In genomic region chr13:29021717-29022116, GRCh38 we compare ENCODE assay signal across 15 cellular contexts.
A peak's percentile ranks its signal among the peaks of the same experiment; 100 is the strongest.
DNase-seq lines count a peak whose midpoint lies in the region; ATAC-seq and TF ChIP-seq lines count a peak whose summit lies in the region.
"Had no signal": no experiment of that assay in that cellular context is flagged by ENCODE, and none has a peak within 500 bp of the region (broad histone marks: within the 10 kb centered on the region; RNA-seq: fewer than 3 reads in every experiment).

No MANE protein-coding gene starts in this region.

- CTCF ChIA-PET in WTC11 (lab: Charles Lee) = no interaction called here

- POLR2A ChIA-PET in WTC11 (lab: Charles Lee) = no interaction called here

- peaks cover 7% of the 10 kb centered on the region for H3K9me3 Mint-ChIP-seq in WTC11
- H3K9me3 Mint-ChIP-seq: CD4-positive, alpha-beta T cell had no signal

- no peaks in the 10 kb centered on the region for H3K27me3 Mint-ChIP-seq in WTC11 (ENCODE audit: low read depth)
- H3K27me3 Mint-ChIP-seq: CD4-positive, alpha-beta T cell had no signal

- H3K4me2 ChIP-seq in BLaER1 (peak overlapping the region; percentile 60), Karpas-422 (ENCODE audit: low read depth, low read length, poor library complexity, severe bottlenecking) (no peak overlapping the region)
- H3K4me2 ChIP-seq in BLaER1 treated with 17β-estradiol and CSF1 and Interleukin-3, amounts not matched to agents 10 nM and 100 nM = peak overlapping the region in 9 of 11 experiments; percentile 10 to 77 (median 59); a peak in 10 of 22 replicates

- no peaks in the 10 kb centered on the region for H3K27me3 ChIP-seq in BLaER1
- no peaks in the 10 kb centered on the region for H3K27me3 ChIP-seq in BLaER1 treated with 17β-estradiol and CSF1 and Interleukin-3, amounts not matched to agents 10 nM and 100 nM
- H3K27me3 ChIP-seq in Karpas-422 (ENCODE audit: low read length) = no peaks in the 10 kb centered on the region

- H3K27ac Mint-ChIP-seq in WTC11 = no peak overlapping the region
- H3K27ac Mint-ChIP-seq: CD14-positive monocyte; CD4-positive, alpha-beta T cell; CD8-positive, alpha-beta memory T cell had no signal

- H3K9me3 ChIP-seq in BLaER1 (no peaks in the 10 kb centered on the region), Karpas-422 (ENCODE audit: low read length) (no peaks in the 10 kb centered on the region)
- 0 out of 22 replicates have a peak, but pooled peaks cover 0 to 4% (median 0%) of the 10 kb centered on the region in 11 experiments for H3K9me3 ChIP-seq in BLaER1 treated with 17β-estradiol and CSF1 and Interleukin-3, amounts not matched to agents 10 nM and 100 nM (replicated peaks in 1 of 11)

- H3K27ac ChIP-seq in BLaER1 = no peak overlapping the region
- no peak overlapping the region for H3K27ac ChIP-seq in BLaER1 treated with 17β-estradiol and CSF1 and Interleukin-3, amounts not matched to agents 10 nM and 100 nM
- H3K27ac ChIP-seq in Karpas-422 (ENCODE audit: low read length) = no peak overlapping the region

- H3K9me2 ChIP-seq in Karpas-422 (replicated peaks; ENCODE audit: insufficient read depth, low read length) = no peaks in the 10 kb centered on the region

- H2AFZ ChIP-seq in Karpas-422 (ENCODE audit: low read length) = no peak overlapping the region

- no peak for TF ChIP-seq CTCF in WTC11 (IDR thresholded peaks at IDR 0.05)

- H3K4me1 Mint-ChIP-seq in WTC11 = no peaks in the 10 kb centered on the region

- ATAC-seq in WTC11 = 0 out of 2 replicates have a peak, but pooled peaks have one; percentile 26

- DNase-seq in WTC11 (ENCODE audit: low spot score) = no peak
- no peak for DNase-seq in Karpas-422
- DNase-seq in activated CD4-positive, alpha-beta T cell treated with anti-CD3 and anti-CD28 coated beads for 1 hour = no peak
- DNase-seq in activated CD4-positive, CD25-positive, alpha-beta regulatory T cell (lab: John Stamatoyannopoulos, UW) = no peak
- DNase-seq: CD4-positive, alpha-beta T cell; CD8-positive, alpha-beta memory T cell; DMS 273 treated with DMSO at 0.1 percent for 48 hours; DMS79; GF-D8; GOT3; H7; HCEC 1CT had no signal

- no peaks in the 10 kb centered on the region for H3K79me2 ChIP-seq in Karpas-422 (ENCODE audit: low read length)

- H4K20me1 ChIP-seq in BLaER1 (no peaks in the 10 kb centered on the region), Karpas-422 (ENCODE audit: insufficient read depth, low read depth, low read length) (no peaks in the 10 kb centered on the region)
- H4K20me1 ChIP-seq in BLaER1 treated with 17β-estradiol and CSF1 and Interleukin-3, amounts not matched to agents 10 nM and 100 nM = no peaks in the 10 kb centered on the region

- H3K36me3 Mint-ChIP-seq in WTC11 = no peaks in the 10 kb centered on the region
- H3K36me3 Mint-ChIP-seq: CD14-positive monocyte; CD8-positive, alpha-beta memory T cell had no signal

- H3K9ac ChIP-seq in BLaER1 = no peak overlapping the region
- H3K9ac ChIP-seq in BLaER1 treated with 17β-estradiol and CSF1 and Interleukin-3, amounts not matched to agents 10 nM and 100 nM = no peak overlapping the region
- no peak overlapping the region for H3K9ac ChIP-seq in Karpas-422 (ENCODE audit: low read length)

- H3K4me3 ChIP-seq in BLaER1 (no peak overlapping the region), Karpas-422 (ENCODE audit: low read length) (no peak overlapping the region)
- H3K4me3 ChIP-seq in BLaER1 treated with 17β-estradiol and CSF1 and Interleukin-3, amounts not matched to agents 10 nM and 100 nM = no peak overlapping the region

- H3K4me1 ChIP-seq in BLaER1 = peaks cover 28% of the 10 kb centered on the region
- H3K4me1 ChIP-seq in BLaER1 treated with 17β-estradiol and CSF1 and Interleukin-3, amounts not matched to agents 10 nM and 100 nM = peaks cover 23 to 30% (median 26%) of the 10 kb centered on the region in 10 experiments
- no peaks in the 10 kb centered on the region for H3K4me1 ChIP-seq in Karpas-422 (ENCODE audit: low read length)

- H3K4me3 Mint-ChIP-seq in WTC11 = no peak overlapping the region
- H3K4me3 Mint-ChIP-seq: CD14-positive monocyte; CD4-positive, alpha-beta T cell; CD8-positive, alpha-beta memory T cell had no signal

- H3K36me3 ChIP-seq in BLaER1 (no peaks in the 10 kb centered on the region), Karpas-422 (ENCODE audit: insufficient read depth, low read length) (no peaks in the 10 kb centered on the region)
- H3K36me3 ChIP-seq in BLaER1 treated with 17β-estradiol and CSF1 and Interleukin-3, amounts not matched to agents 10 nM and 100 nM = no peaks in the 10 kb centered on the region

TF ChIP-seq in WTC11, 78 proteins besides CTCF, POLR2A, EP300 and RAD21:
- TF ChIP-seq MYBL2 (CRISPR knock-in tag; IDR thresholded peaks at IDR 0.05) (no peak), JUN (CRISPR knock-in tag; IDR thresholded peaks at IDR 0.05) (no peak), EMX1 (CRISPR knock-in tag; IDR thresholded peaks at IDR 0.05) (no peak), RORB (CRISPR knock-in tag; IDR thresholded peaks at IDR 0.05) (no peak), SMAD3 (CRISPR knock-in tag; IDR thresholded peaks at IDR 0.05; ENCODE audit: borderline replicate concordance) (no peak), TEAD1 (CRISPR knock-in tag; IDR thresholded peaks at IDR 0.05) (no peak), ZNF263 (CRISPR knock-in tag; IDR thresholded peaks at IDR 0.05; ENCODE audit: low read depth) (no peak), NFE2L1 (CRISPR knock-in tag; IDR thresholded peaks at IDR 0.05) (no peak), NFYB (CRISPR knock-in tag; conservative IDR thresholded peaks at IDR 0.05; ENCODE audit: low read depth) (no peak), HMGA2 (CRISPR knock-in tag; IDR thresholded peaks at IDR 0.05) (no peak), ZNF532 (CRISPR knock-in tag; IDR thresholded peaks at IDR 0.05; ENCODE audit: borderline replicate concordance) (no peak), FOXK1 (CRISPR knock-in tag; IDR thresholded peaks at IDR 0.05) (no peak), ZBTB21 (CRISPR knock-in tag; IDR thresholded peaks at IDR 0.05; ENCODE audit: borderline replicate concordance) (no peak), ATF1 (CRISPR knock-in tag; IDR thresholded peaks at IDR 0.05) (no peak), ZNF671 (CRISPR knock-in tag; IDR thresholded peaks at IDR 0.05) (no peak)
- TF ChIP-seq, protein P1, sequence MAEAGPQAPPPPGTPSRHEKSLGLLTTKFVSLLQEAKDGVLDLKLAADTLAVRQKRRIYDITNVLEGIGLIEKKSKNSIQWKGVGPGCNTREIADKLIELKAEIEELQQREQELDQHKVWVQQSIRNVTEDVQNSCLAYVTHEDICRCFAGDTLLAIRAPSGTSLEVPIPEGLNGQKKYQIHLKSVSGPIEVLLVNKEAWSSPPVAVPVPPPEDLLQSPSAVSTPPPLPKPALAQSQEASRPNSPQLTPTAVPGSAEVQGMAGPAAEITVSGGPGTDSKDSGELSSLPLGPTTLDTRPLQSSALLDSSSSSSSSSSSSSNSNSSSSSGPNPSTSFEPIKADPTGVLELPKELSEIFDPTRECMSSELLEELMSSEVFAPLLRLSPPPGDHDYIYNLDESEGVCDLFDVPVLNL (CRISPR knock-in tag; IDR thresholded peaks at IDR 0.05; ENCODE audit: borderline replicate concordance, low read depth) = no peak
- TF ChIP-seq, protein P2, sequence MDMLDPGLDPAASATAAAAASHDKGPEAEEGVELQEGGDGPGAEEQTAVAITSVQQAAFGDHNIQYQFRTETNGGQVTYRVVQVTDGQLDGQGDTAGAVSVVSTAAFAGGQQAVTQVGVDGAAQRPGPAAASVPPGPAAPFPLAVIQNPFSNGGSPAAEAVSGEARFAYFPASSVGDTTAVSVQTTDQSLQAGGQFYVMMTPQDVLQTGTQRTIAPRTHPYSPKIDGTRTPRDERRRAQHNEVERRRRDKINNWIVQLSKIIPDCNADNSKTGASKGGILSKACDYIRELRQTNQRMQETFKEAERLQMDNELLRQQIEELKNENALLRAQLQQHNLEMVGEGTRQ (CRISPR knock-in tag; IDR thresholded peaks at IDR 0.05) = no peak
